Comparison of ENCODE assay signal across 2 cellular contexts in genomic region chr10:27989357-27989756, GRCh38. TPM values are rescaled to one million over a fixed set of nuclear protein-coding genes. Genes with fewer than 3 reads are reported as not detected.
"Had no signal": no experiment of that assay in that cellular context is flagged by ENCODE, and none has a peak within 500 bp of the region (broad histone marks: within the 10 kb centered on the region; RNA-seq: fewer than 3 reads in every experiment).

No MANE protein-coding gene starts in this region.

RNA-seq across cellular contexts. Expression of gene ODAD2, which starts 9.5 kb away (rescaled TPM):
- total RNA-seq: HT-29, K562 had no signal
- polyA plus RNA-seq: K562 had no signal
